1 cellular context compared by ENCODE assay signal in genomic region chr17:47205419-47205963, GRCh38.
A peak's percentile ranks its signal among the peaks of the same experiment; 100 is the strongest.
TF ChIP-seq lines count a peak whose summit lies in the region.

No MANE protein-coding gene starts in this region.

TF ChIP-seq in H1, 55 proteins besides CTCF, POLR2A, EP300 and RAD21:
- TF ChIP-seq TAF1 (IDR thresholded peaks at IDR 0.05; ENCODE audit: low read depth, low read length): no peak
- TF ChIP-seq RNF2 (IDR thresholded peaks at IDR 0.05; ENCODE audit: borderline replicate concordance, low read depth, low read length, missing control alignments, poor library complexity, severe bottlenecking): no peak
- TF ChIP-seq USF2 (IDR thresholded peaks at IDR 0.05; ENCODE audit: low read length): no peak
- TF ChIP-seq TAF7 (optimal IDR thresholded peaks at IDR 0.05; ENCODE audit: borderline replicate concordance, low read depth, low read length): no peak
- TF ChIP-seq MAX (IDR thresholded peaks at IDR 0.05): peak; percentile 59
- no peak for TF ChIP-seq RBBP5 (IDR thresholded peaks at IDR 0.05; ENCODE audit: borderline replicate concordance, low read depth, low read length)
- TF ChIP-seq CHD7 (IDR thresholded peaks at IDR 0.05; ENCODE audit: insufficient replicate concordance, low read length): no peak
- no peak for TF ChIP-seq CTBP2 (IDR thresholded peaks at IDR 0.05; ENCODE audit: borderline replicate concordance, insufficient read depth, insufficient read length, low read length)
- no peak for TF ChIP-seq CHD1 (IDR thresholded peaks at IDR 0.05; ENCODE audit: low read depth, low read length)
- TF ChIP-seq E2F6 (IDR thresholded peaks at IDR 0.05): peak; percentile 41; the same call in 1 of the 2 replicates
- no peak for TF ChIP-seq SAP30 (IDR thresholded peaks at IDR 0.05; ENCODE audit: insufficient read depth, insufficient replicate concordance, low read length)
- TF ChIP-seq TCF12 (IDR thresholded peaks at IDR 0.05; ENCODE audit: low read depth, low read length): no peak
- TF ChIP-seq KDM5A (IDR thresholded peaks at IDR 0.05; ENCODE audit: low read length): no peak
